Comparison of ENCODE assay signal across 14 cellular contexts in genomic region chr2:66692521-66692920, GRCh38.
A peak's percentile ranks its signal among the peaks of the same experiment; 100 is the strongest.
DNase-seq lines count a peak whose midpoint lies in the region; ATAC-seq and TF ChIP-seq lines count a peak whose summit lies in the region.
"Had no signal": no experiment of that assay in that cellular context is flagged by ENCODE, and none has a peak within 500 bp of the region (broad histone marks: within the 10 kb centered on the region; RNA-seq: fewer than 3 reads in every experiment).

No MANE protein-coding gene starts in this region.

- H4K8ac ChIP-seq in mesenchymal stem cell (ENCODE audit: low read length): no peak overlapping the region

- H3K27ac Mint-ChIP-seq in progenitor cell of endocrine pancreas: no peak overlapping the region
- H3K27ac Mint-ChIP-seq: CD4-positive, alpha-beta T cell had no signal

- no peaks in the 10 kb centered on the region for H3K27me3 Mint-ChIP-seq in progenitor cell of endocrine pancreas
- H3K27me3 Mint-ChIP-seq: CD4-positive, alpha-beta T cell had no signal

- intact Hi-C loops in esophagus muscularis mucosa (cut with DNase I) (loop anchor here (1.0 to 10.0 kb wide), 3 partner anchors 109 to 962 kb away; partner anchors contain the start of gene MEIS1), vagina (cut with DNase I) (loop anchor here (2.0 to 10.0 kb wide), 2 partner anchors 116 to 162 kb away; no protein-coding TSS in a partner anchor), body of pancreas (cut with DNase I) (no loop called here)

- H3K18ac ChIP-seq in mesenchymal stem cell (ENCODE audit: low read depth in 1 of 2, low read length in 2 of 2): no peak overlapping the region

- H3K27me3 ChIP-seq in esophagus muscularis mucosa (no peaks in the 10 kb centered on the region), mesenchymal stem cell (ENCODE audit: control insufficient read depth in 1 of 2, insufficient read depth in 1 of 2, low read length in 2 of 2) (no peaks in the 10 kb centered on the region), rectal smooth muscle tissue (ENCODE audit: control insufficient read depth, insufficient read depth, low read length) (no peaks in the 10 kb centered on the region), vagina (no peaks in the 10 kb centered on the region), body of pancreas (no peaks in the 10 kb centered on the region)
- H3K27me3 ChIP-seq: BE2C had no signal

- no peak overlapping the region for H3K4me2 ChIP-seq in mesenchymal stem cell (ENCODE audit: low read length, poor library complexity, severe bottlenecking)
- H3K4me2 ChIP-seq: KMS-11 had no signal

- H3K9ac ChIP-seq in mesenchymal stem cell (ENCODE audit: low read length) (peak overlapping the region; percentile 50), rectal smooth muscle tissue (ENCODE audit: low read length) (no peak overlapping the region)
- H3K9ac ChIP-seq: KMS-11 had no signal

- no peaks in the 10 kb centered on the region for H3K36me3 ChIP-seq in esophagus muscularis mucosa
- H3K36me3 ChIP-seq in mesenchymal stem cell (ENCODE audit: control insufficient read depth in 1 of 2, insufficient read depth in 2 of 2, low read depth in 1 of 2, low read length in 2 of 2): no peaks in the 10 kb centered on the region
- H3K36me3 ChIP-seq in rectal smooth muscle tissue (ENCODE audit: control insufficient read depth, insufficient read depth, low read length): no peaks in the 10 kb centered on the region
- no peaks in the 10 kb centered on the region for H3K36me3 ChIP-seq in vagina
- H3K36me3 ChIP-seq in body of pancreas (replicated peaks in 1 of 2; ENCODE audit: insufficient read depth in 1 of 2, low read depth in 2 of 2): no peaks in the 10 kb centered on the region
- H3K36me3 ChIP-seq: BE2C had no signal

- DNase-seq in esophagus muscularis mucosa (ENCODE audit: extremely low spot score) (no peak), mesenchymal stem cell (no peak), vagina (ENCODE audit: extremely low spot score in 2 of 2) (no peak), NCI-H748 treated with DMSO at 0.1 percent for 48 hours (lab: John Stamatoyannopoulos, UW) (no peak), progenitor cell of endocrine pancreas (ENCODE audit: low spot score, unreplicated experiment) (no peak), body of pancreas (no peak)
- DNase-seq: BE2C; CD4-positive, alpha-beta T cell; EL; NCI-H1436 treated with DMSO at 0.1 percent for 48 hours; NCI-H2081 treated with DMSO at 0.1 percent for 48 hours; NCI-H510A treated with DMSO at 0.1 percent for 48 hours had no signal

- TF ChIP-seq EP300 in esophagus muscularis mucosa (IDR thresholded peaks at IDR 0.05): no peak

- H2BK120ac ChIP-seq in mesenchymal stem cell (ENCODE audit: low read depth, low read length): no peak overlapping the region

- H3K27ac ChIP-seq in esophagus muscularis mucosa (replicated peaks in 1 of 4) (peak overlapping the region; percentile 78 to 85 (median 84)), mesenchymal stem cell (ENCODE audit: low read length, poor library complexity, severe bottlenecking) (no peak overlapping the region), rectal smooth muscle tissue (ENCODE audit: low read depth, low read length) (peak overlapping the region; percentile 91), vagina (peak overlapping the region; percentile 68), body of pancreas (no peak overlapping the region)
- H3K27ac ChIP-seq: KMS-11 had no signal

- H4K91ac ChIP-seq in mesenchymal stem cell (ENCODE audit: low read length): no peak overlapping the region

- no peak overlapping the region for H2AFZ ChIP-seq in mesenchymal stem cell (ENCODE audit: low read depth, low read length)

- H2AK5ac ChIP-seq in mesenchymal stem cell (ENCODE audit: low read length, severe bottlenecking): no peak overlapping the region

- H3K36me3 Mint-ChIP-seq in progenitor cell of endocrine pancreas (ENCODE audit: insufficient read depth): no peaks in the 10 kb centered on the region

- no peaks in the 10 kb centered on the region for H3K9me3 Mint-ChIP-seq in progenitor cell of endocrine pancreas (ENCODE audit: low read depth)
- H3K9me3 Mint-ChIP-seq: CD4-positive, alpha-beta T cell had no signal

- no peak overlapping the region for H2BK12ac ChIP-seq in mesenchymal stem cell (ENCODE audit: low read length in 2 of 2)

- TF ChIP-seq CTCF in esophagus muscularis mucosa (IDR thresholded peaks at IDR 0.05) (no peak), vagina (IDR thresholded peaks at IDR 0.05) (no peak), progenitor cell of endocrine pancreas (IDR thresholded peaks at IDR 0.05; ENCODE audit: unreplicated experiment) (no peak), body of pancreas (IDR thresholded peaks at IDR 0.05) (no peak)

- peak overlapping the region; percentile 41 to 52 (median 49) for H3K4me3 ChIP-seq in esophagus muscularis mucosa
- no peak overlapping the region for H3K4me3 ChIP-seq in mesenchymal stem cell (ENCODE audit: insufficient read depth in 1 of 2, low read depth in 1 of 2, low read length in 2 of 2)
- H3K4me3 ChIP-seq in rectal smooth muscle tissue (ENCODE audit: low read length): peak overlapping the region; percentile 48
- H3K4me3 ChIP-seq in vagina: peak overlapping the region; percentile 30 to 43
- no peak overlapping the region for H3K4me3 ChIP-seq in body of pancreas

- H3K23ac ChIP-seq in mesenchymal stem cell (ENCODE audit: low read length in 2 of 2): no peak overlapping the region

- no peak for TF ChIP-seq POLR2A in esophagus muscularis mucosa (IDR thresholded peaks at IDR 0.05; ENCODE audit: low read depth)
- no peak for TF ChIP-seq POLR2A in vagina (IDR thresholded peaks at IDR 0.05)
- no peak for TF ChIP-seq POLR2A in body of pancreas (IDR thresholded peaks at IDR 0.05)

- no peak overlapping the region for H3K14ac ChIP-seq in mesenchymal stem cell (ENCODE audit: low read length in 2 of 2)

- H2BK5ac ChIP-seq in mesenchymal stem cell (ENCODE audit: low read depth, low read length, poor library complexity, severe bottlenecking): no peak overlapping the region

- WGBS in esophagus muscularis mucosa: 43% methylated on average over 7 of the region's 7 CpGs
- WGBS in mesenchymal stem cell: 70% methylated on average over 2 of the region's 7 CpGs
- 74 to 79% methylated on average over 7 of the region's 7 CpGs for WGBS in body of pancreas, 2 donors

- no peak for ATAC-seq in body of pancreas

- peaks cover 48% of the 10 kb centered on the region for H3K4me1 Mint-ChIP-seq in progenitor cell of endocrine pancreas (ENCODE audit: low read depth)

- no peaks in the 10 kb centered on the region for H3K79me1 ChIP-seq in mesenchymal stem cell (replicated peaks; ENCODE audit: low read length, poor library complexity, severe bottlenecking)

- H3K4me1 ChIP-seq in esophagus muscularis mucosa: peaks cover 0 to 67% (median 43%) of the 10 kb centered on the region in 4 donors
- H3K4me1 ChIP-seq in mesenchymal stem cell (ENCODE audit: control insufficient read depth, insufficient read depth, low read depth, low read length): no peaks in the 10 kb centered on the region
- peaks cover 22% of the 10 kb centered on the region for H3K4me1 ChIP-seq in rectal smooth muscle tissue (ENCODE audit: control insufficient read depth, insufficient read depth, low read length)
- no peaks in the 10 kb centered on the region for H3K4me1 ChIP-seq in vagina
- peaks cover 5% of the 10 kb centered on the region for H3K4me1 ChIP-seq in body of pancreas
- H3K4me1 ChIP-seq: BE2C had no signal

- H3K9me3 ChIP-seq in esophagus muscularis mucosa (no peaks in the 10 kb centered on the region), mesenchymal stem cell (ENCODE audit: control insufficient read depth, low read length) (no peaks in the 10 kb centered on the region), vagina (no peaks in the 10 kb centered on the region), body of pancreas (no peaks in the 10 kb centered on the region)
- H3K9me3 ChIP-seq: BE2C had no signal

- H3K4ac ChIP-seq in mesenchymal stem cell (ENCODE audit: low read depth in 1 of 2, low read length in 2 of 2): no peak overlapping the region

- no peak overlapping the region for H2BK15ac ChIP-seq in mesenchymal stem cell (ENCODE audit: low read depth, poor library complexity, severe bottlenecking)

- H3K4me3 Mint-ChIP-seq in progenitor cell of endocrine pancreas (ENCODE audit: low read depth): no peak overlapping the region
- H3K4me3 Mint-ChIP-seq: CD4-positive, alpha-beta T cell had no signal

Comparison
In these comparisons a context has a peak if more than half of its experiments do, and no peak if none do; other contexts are left out.
1. H3K27ac ChIP-seq: peak in esophagus muscularis mucosa (4 of 4), rectal smooth muscle tissue (single experiment) and vagina (single experiment); none in mesenchymal stem cell (single experiment) and body of pancreas (0 of 4).
2. H3K4me3 ChIP-seq: peak in esophagus muscularis mucosa (4 of 4), rectal smooth muscle tissue (single experiment) and vagina (2 of 2); none in mesenchymal stem cell (0 of 2) and body of pancreas (0 of 2).